Comparison of ENCODE assay signal across 1 cellular context in the genomic region with DNA sequence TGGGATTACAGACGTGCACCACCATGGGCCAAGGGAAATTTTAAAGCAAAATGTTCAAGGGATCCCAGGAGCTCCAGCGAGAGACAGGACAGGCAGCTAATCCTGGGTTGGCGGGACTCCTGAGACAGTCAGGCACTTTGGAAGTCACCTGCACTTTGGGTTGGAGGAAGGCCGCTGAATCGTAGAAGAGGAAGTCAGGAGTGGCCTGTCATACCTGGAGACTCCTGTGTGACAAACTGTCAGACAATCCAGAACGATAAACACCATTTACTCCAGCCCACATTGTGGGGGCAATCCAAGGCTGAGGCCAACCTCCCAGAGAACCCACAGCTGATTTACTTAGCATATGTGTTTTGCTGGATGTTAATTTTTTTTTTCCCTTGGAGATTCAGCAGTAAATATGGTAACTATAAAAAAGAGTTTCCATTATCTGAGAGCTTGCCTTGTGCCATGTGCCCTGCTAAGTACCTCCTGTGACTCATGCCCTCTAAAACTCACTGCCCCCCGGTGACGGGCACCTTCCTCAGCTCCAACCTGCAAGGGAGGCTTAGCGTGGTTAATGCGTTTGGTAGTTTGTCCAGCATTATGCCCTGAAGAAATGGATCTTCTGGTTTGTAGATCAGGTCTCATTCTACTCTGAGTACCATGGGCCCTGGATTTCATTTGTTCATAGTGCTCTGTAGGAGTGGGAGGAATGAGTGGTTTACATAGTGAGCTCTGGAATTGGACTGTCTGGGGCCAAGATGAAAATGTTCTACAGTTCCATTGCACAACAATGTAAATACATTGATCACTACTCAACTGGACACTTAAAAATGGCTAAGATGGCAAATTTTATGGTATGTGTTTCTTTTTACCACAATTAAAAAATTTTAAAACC.
TF ChIP-seq lines count a peak whose summit lies in the region.

No MANE protein-coding gene starts in this region.

TF ChIP-seq in K562, 482 proteins besides CTCF, POLR2A, EP300 and RAD21:
- TF ChIP-seq PRPF4 (IDR thresholded peaks at IDR 0.05; ENCODE audit: insufficient read depth, low read depth, low read length, poor library complexity, severe bottlenecking): no peak
- TF ChIP-seq SPI1 (IDR thresholded peaks at IDR 0.05; ENCODE audit: borderline replicate concordance, low read depth, low read length): peak; percentile 56; the same call in 1 of the 2 replicates
- no peak for TF ChIP-seq CBX3 (IDR thresholded peaks at IDR 0.05; ENCODE audit: borderline replicate concordance in 1 of 2, low read length in 2 of 2)
- no peak for TF ChIP-seq CSDE1 (IDR thresholded peaks at IDR 0.05)
TF ChIP-seq in K562: peak in this region for 1.
